ENCODE assay signal across 9 cellular contexts in genomic region chr10:122164028-122164601, GRCh38.
DNase-seq lines count a peak whose midpoint lies in the region; ATAC-seq and TF ChIP-seq lines count a peak whose summit lies in the region.
"Had no signal": no experiment of that assay in that cellular context is flagged by ENCODE, and none has a peak within 500 bp of the region (broad histone marks: within the 10 kb centered on the region; RNA-seq: fewer than 3 reads in every experiment).

No MANE protein-coding gene starts in this region.

- no peaks in the 10 kb centered on the region for H3K27me3 ChIP-seq in tibial nerve

- H3K27ac Mint-ChIP-seq in activated CD8-positive, alpha-beta T cell treated with anti-CD3 and anti-CD28 coated beads for 36 hours = no peak overlapping the region
- H3K27ac Mint-ChIP-seq in activated CD8-positive, alpha-beta T cell treated with anti-CD3 and anti-CD28 coated beads, Interleukin-2, amount 10 ng/mL, durations not matched to agents 7 days and 5 days = no peak overlapping the region
- no peak overlapping the region for H3K27ac Mint-ChIP-seq in central memory CD8-positive, alpha-beta T cell (ENCODE audit: low read depth)
- H3K27ac Mint-ChIP-seq: CD4-positive, CD25-positive, alpha-beta regulatory T cell had no signal

- DNase-seq in activated CD8-positive, alpha-beta T cell treated with anti-CD3 and anti-CD28 coated beads for 36 hours = no peak
- DNase-seq in activated CD8-positive, alpha-beta T cell treated with anti-CD3 and anti-CD28 coated beads, Interleukin-2, amount 10 ng/mL, durations not matched to agents 7 days and 5 days = no peak
- no peak for DNase-seq in central memory CD8-positive, alpha-beta T cell (ENCODE audit: low spot score in 2 of 2)
- DNase-seq in lung microvascular endothelial cell (ENCODE audit: low read depth in 2 of 2) = peak; percentile 47 to 56
- DNase-seq in tibial nerve (ENCODE audit: low spot score in 2 of 2) = no peak
- no peak for DNase-seq in NCI-H146 treated with DMSO at 0.1 percent for 48 hours (lab: John Stamatoyannopoulos, UW; ENCODE audit: unreplicated experiment)
- DNase-seq: CD4-positive, CD25-positive, alpha-beta regulatory T cell had no signal

- TF ChIP-seq EP300 in tibial nerve (IDR thresholded peaks at IDR 0.05) = no peak

- TF ChIP-seq POLR2A in tibial nerve (IDR thresholded peaks at IDR 0.05) = no peak

- H3K4me1 ChIP-seq in tibial nerve = peaks cover 0 to 32% (median 17%) of the 10 kb centered on the region in 4 donors

- no peak for TF ChIP-seq CTCF in activated CD8-positive, alpha-beta T cell treated with anti-CD3 and anti-CD28 coated beads for 36 hours (IDR thresholded peaks at IDR 0.05)
- no peak for TF ChIP-seq CTCF in tibial nerve (IDR thresholded peaks at IDR 0.05)

- no peaks in the 10 kb centered on the region for H3K9me3 ChIP-seq in tibial nerve

- H3K36me3 ChIP-seq in tibial nerve = no peaks in the 10 kb centered on the region

- peak overlapping the region in 1 of 4 donors; percentile 45 for H3K27ac ChIP-seq in tibial nerve

- peak overlapping the region; percentile 28 to 52 (median 38) for H3K4me3 ChIP-seq in tibial nerve

- peak overlapping the region; percentile 12 for H3K4me3 Mint-ChIP-seq in activated CD8-positive, alpha-beta T cell treated with anti-CD3 and anti-CD28 coated beads for 36 hours
- no peak overlapping the region for H3K4me3 Mint-ChIP-seq in activated CD8-positive, alpha-beta T cell treated with anti-CD3 and anti-CD28 coated beads, Interleukin-2, amount 10 ng/mL, durations not matched to agents 7 days and 5 days
- H3K4me3 Mint-ChIP-seq in central memory CD8-positive, alpha-beta T cell = peak overlapping the region; percentile 37

- H3K27me3 Mint-ChIP-seq in activated CD8-positive, alpha-beta T cell treated with anti-CD3 and anti-CD28 coated beads for 36 hours = peaks cover 53% of the 10 kb centered on the region
- H3K27me3 Mint-ChIP-seq in activated CD8-positive, alpha-beta T cell treated with anti-CD3 and anti-CD28 coated beads, Interleukin-2, amount 10 ng/mL, durations not matched to agents 7 days and 5 days (ENCODE audit: low read depth) = peaks cover 54% of the 10 kb centered on the region
- peaks cover 94% of the 10 kb centered on the region for H3K27me3 Mint-ChIP-seq in central memory CD8-positive, alpha-beta T cell

- ATAC-seq in activated CD8-positive, alpha-beta T cell treated with anti-CD3 and anti-CD28 coated beads for 36 hours = no peak
- no peak for ATAC-seq in activated CD8-positive, alpha-beta T cell treated with anti-CD3 and anti-CD28 coated beads, Interleukin-2, amount 10 ng/mL, durations not matched to agents 7 days and 5 days
- ATAC-seq in central memory CD8-positive, alpha-beta T cell (replicated peaks; ENCODE audit: extremely low read depth, poor library complexity, severe bottlenecking) = no peak
- ATAC-seq in GM19397 (IDR thresholded peaks at IDR 0.05; ENCODE audit: unreplicated experiment) (no peak), HG02588 (IDR thresholded peaks at IDR 0.05; ENCODE audit: unreplicated experiment) (no peak)

- intact Hi-C loops in activated CD8-positive, alpha-beta T cell treated with anti-CD3 and anti-CD28 coated beads for 36 hours (cut with micrococcal nuclease) = no loop called here

- CTCF ChIA-PET in activated CD8-positive, alpha-beta T cell treated with anti-CD3 and anti-CD28 coated beads for 36 hours (lab: Charles Lee) = no interaction called here
- CTCF ChIA-PET in activated CD8-positive, alpha-beta T cell treated with anti-CD3 and anti-CD28 coated beads, Interleukin-2, amount 10 ng/mL, durations not matched to agents 7 days and 5 days (lab: Charles Lee) = no interaction called here

- peaks cover 2% of the 10 kb centered on the region for H3K4me1 Mint-ChIP-seq in activated CD8-positive, alpha-beta T cell treated with anti-CD3 and anti-CD28 coated beads for 36 hours (ENCODE audit: low read depth)
- peaks cover 5% of the 10 kb centered on the region for H3K4me1 Mint-ChIP-seq in activated CD8-positive, alpha-beta T cell treated with anti-CD3 and anti-CD28 coated beads, Interleukin-2, amount 10 ng/mL, durations not matched to agents 7 days and 5 days (ENCODE audit: low read depth)
- H3K4me1 Mint-ChIP-seq in central memory CD8-positive, alpha-beta T cell = no peaks in the 10 kb centered on the region

- no peaks in the 10 kb centered on the region for H3K9me3 Mint-ChIP-seq in activated CD8-positive, alpha-beta T cell treated with anti-CD3 and anti-CD28 coated beads for 36 hours
- H3K9me3 Mint-ChIP-seq in activated CD8-positive, alpha-beta T cell treated with anti-CD3 and anti-CD28 coated beads, Interleukin-2, amount 10 ng/mL, durations not matched to agents 7 days and 5 days (ENCODE audit: insufficient read depth) = no peaks in the 10 kb centered on the region
- no peaks in the 10 kb centered on the region for H3K9me3 Mint-ChIP-seq in central memory CD8-positive, alpha-beta T cell

- H3K36me3 Mint-ChIP-seq in activated CD8-positive, alpha-beta T cell treated with anti-CD3 and anti-CD28 coated beads for 36 hours (ENCODE audit: low read depth) = no peaks in the 10 kb centered on the region
- no peaks in the 10 kb centered on the region for H3K36me3 Mint-ChIP-seq in activated CD8-positive, alpha-beta T cell treated with anti-CD3 and anti-CD28 coated beads, Interleukin-2, amount 10 ng/mL, durations not matched to agents 7 days and 5 days (ENCODE audit: low read depth)
- no peaks in the 10 kb centered on the region for H3K36me3 Mint-ChIP-seq in central memory CD8-positive, alpha-beta T cell (ENCODE audit: insufficient read depth)
- H3K36me3 Mint-ChIP-seq: CD4-positive, CD25-positive, alpha-beta regulatory T cell had no signal

- 42 to 64% methylated on average over 17 to 24 of the region's 24 CpGs for whole genome bisulfite sequencing in tibial nerve, 2 donors

- POLR2A ChIA-PET in activated CD8-positive, alpha-beta T cell treated with anti-CD3 and anti-CD28 coated beads for 36 hours (lab: Charles Lee) = no interaction called here
- POLR2A ChIA-PET in activated CD8-positive, alpha-beta T cell treated with anti-CD3 and anti-CD28 coated beads, Interleukin-2, amount 10 ng/mL, durations not matched to agents 7 days and 5 days (lab: Charles Lee) = no interaction called here

Comparison
In these comparisons a context has a peak if more than half of its experiments do, and no peak if none do; other contexts are left out.
1. DNase-seq: peak in lung microvascular endothelial cell (2 of 2); none in activated CD8-positive, alpha-beta T cell treated with anti-CD3 and anti-CD28 coated beads for 36 hours (single experiment), activated CD8-positive, alpha-beta T cell treated with anti-CD3 and anti-CD28 coated beads, Interleukin-2, amount 10 ng/mL, durations not matched to agents 7 days and 5 days (single experiment), central memory CD8-positive, alpha-beta T cell (0 of 2), tibial nerve (0 of 2) and NCI-H146 treated with DMSO at 0.1 percent for 48 hours (single experiment).